In genomic region chr7:17991866-17992648, GRCh38 we compare ENCODE assay signal across 10 cellular contexts. TPM values are rescaled to one million over a fixed set of nuclear protein-coding genes. Genes with fewer than 3 reads are reported as not detected.
DNase-seq lines count a peak whose midpoint lies in the region; ATAC-seq and TF ChIP-seq lines count a peak whose summit lies in the region.
"Had no signal": no experiment of that assay in that cellular context is flagged by ENCODE, and none has a peak within 500 bp of the region (broad histone marks: within the 10 kb centered on the region; RNA-seq: fewer than 3 reads in every experiment).

No MANE protein-coding gene starts in this region.

- H4K20me1 ChIP-seq in Loucy (ENCODE audit: insufficient read depth, low read length, poor library complexity, severe bottlenecking) (no peaks in the 10 kb centered on the region), osteoblast (ENCODE audit: insufficient read depth, low read length) (no peaks in the 10 kb centered on the region)

- H3K27ac ChIP-seq in osteoblast (ENCODE audit: low read depth, low read length): no peak overlapping the region
- H3K27ac ChIP-seq in effector memory CD4-positive, alpha-beta T cell (ENCODE audit: insufficient read depth, low read length, poor library complexity, severe bottlenecking): no peak overlapping the region

- no peak overlapping the region for H3K9ac ChIP-seq in Loucy (ENCODE audit: low read depth, low read length, poor library complexity, severe bottlenecking)

- H3K4me3 ChIP-seq in Loucy (ENCODE audit: low read length, poor library complexity, severe bottlenecking): no peak overlapping the region
- H3K4me3 ChIP-seq in osteoblast (ENCODE audit: insufficient read depth, low read length): no peak overlapping the region
- no peak overlapping the region for H3K4me3 ChIP-seq in effector memory CD4-positive, alpha-beta T cell (ENCODE audit: insufficient read depth, low read depth, low read length, poor library complexity, severe bottlenecking)

- peak; percentile 36 for TF ChIP-seq CTCF in GM10248 (IDR thresholded peaks at IDR 0.05; ENCODE audit: control extremely low read depth, extremely low read depth, low read depth, missing control alignments)
- peak; percentile 53 for TF ChIP-seq CTCF in Loucy (conservative IDR thresholded peaks at IDR 0.05; ENCODE audit: low read length)
- TF ChIP-seq CTCF in brain (conservative IDR thresholded peaks at IDR 0.05): no peak
- TF ChIP-seq CTCF in osteoblast (IDR thresholded peaks at IDR 0.05; ENCODE audit: extremely low read depth, low read depth, low read length): peak; percentile 45
- TF ChIP-seq CTCF in GM20000 (IDR thresholded peaks at IDR 0.05; ENCODE audit: extremely low read depth, missing control alignments): no peak

- H3K4me1 ChIP-seq in Loucy (ENCODE audit: insufficient read depth, low read length, poor library complexity, severe bottlenecking): no peaks in the 10 kb centered on the region
- peaks cover under 1% of the 10 kb centered on the region for H3K4me1 ChIP-seq in osteoblast (ENCODE audit: insufficient read depth, low read length)
- H3K4me1 ChIP-seq in effector memory CD4-positive, alpha-beta T cell (ENCODE audit: control insufficient read depth, insufficient read depth, low read length, poor library complexity, severe bottlenecking): no peaks in the 10 kb centered on the region

- H3K4me2 ChIP-seq in Loucy (ENCODE audit: low read depth, low read length, poor library complexity, severe bottlenecking): no peak overlapping the region
- no peak overlapping the region for H3K4me2 ChIP-seq in osteoblast (ENCODE audit: insufficient read depth, low read length)

- no peaks in the 10 kb centered on the region for H3K9me3 ChIP-seq in Loucy (ENCODE audit: insufficient read depth, low read depth, low read length)
- H3K9me3 ChIP-seq in osteoblast (ENCODE audit: low read depth, low read length): no peaks in the 10 kb centered on the region
- no peaks in the 10 kb centered on the region for H3K9me3 ChIP-seq in effector memory CD4-positive, alpha-beta T cell (ENCODE audit: control insufficient read depth, low read length)

- no peak for ATAC-seq in left lobe of liver

- DNase-seq in GM10248 (ENCODE audit: extremely low spot score) (no peak), osteoblast (ENCODE audit: insufficient read length, low spot score, missing footprints) (no peak), left lobe of liver (ENCODE audit: low spot score) (no peak), GM20000 (ENCODE audit: low spot score) (no peak), NCI-H2196 (lab: John Stamatoyannopoulos, UW; ENCODE audit: unreplicated experiment) (no peak)
- no peak for DNase-seq in effector memory CD4-positive, alpha-beta T cell
- DNase-seq: NCI-H1105 had no signal

- H3K79me2 ChIP-seq in Loucy (ENCODE audit: insufficient read depth, low read length): no peaks in the 10 kb centered on the region
- no peaks in the 10 kb centered on the region for H3K79me2 ChIP-seq in osteoblast (ENCODE audit: insufficient read depth, low read length)

- peaks cover 51% of the 10 kb centered on the region for H3K4me1 Mint-ChIP-seq in brain

- H3K27me3 Mint-ChIP-seq in brain: peaks cover 3% of the 10 kb centered on the region

- H3K27ac Mint-ChIP-seq in brain: peak overlapping the region in 3 of 5 experiments; percentile 28 to 44 (median 41)

- H2AFZ ChIP-seq in Loucy (ENCODE audit: low read length) (0 out of 2 replicates have a peak overlapping the region, but pooled peaks have one; percentile 51), osteoblast (ENCODE audit: low read length) (no peak overlapping the region)

- CTCF ChIA-PET in GM10248 (lab: Yijun Ruan, JAX): interaction anchor here (0.6 to 6.2 kb wide), 6 partner anchors 22 to 310 kb away, joined by 3 to 76 read pairs (median 4); no protein-coding TSS in a partner anchor

- H3F3A ChIP-seq in Loucy (ENCODE audit: low read depth): no peaks in the 10 kb centered on the region

- H3K36me3 ChIP-seq in Loucy (ENCODE audit: insufficient read depth, low read length) (no peaks in the 10 kb centered on the region), osteoblast (ENCODE audit: insufficient read depth, low read length) (no peaks in the 10 kb centered on the region)
- no peaks in the 10 kb centered on the region for H3K36me3 ChIP-seq in effector memory CD4-positive, alpha-beta T cell (ENCODE audit: control insufficient read depth, insufficient read depth, low read length)

- H3K9me2 ChIP-seq in Loucy (replicated peaks; ENCODE audit: low read depth, low read length): no peaks in the 10 kb centered on the region

- POLR2A ChIA-PET in GM10248 (lab: Yijun Ruan, JAX): no interaction called here

- peaks cover 0 to 3% (median 0%) of the 10 kb centered on the region in 5 experiments for H3K9me3 Mint-ChIP-seq in brain

- no peak overlapping the region for H3K4me3 Mint-ChIP-seq in brain

- H3K27me3 ChIP-seq in Loucy (ENCODE audit: insufficient read depth, low read length, poor library complexity, severe bottlenecking) (no peaks in the 10 kb centered on the region), osteoblast (ENCODE audit: insufficient read depth, low read length) (no peaks in the 10 kb centered on the region)
- H3K27me3 ChIP-seq in effector memory CD4-positive, alpha-beta T cell (replicated peaks; ENCODE audit: control insufficient read depth, insufficient read depth, low read length, poor library complexity, severe bottlenecking): no peaks in the 10 kb centered on the region

- no peaks in the 10 kb centered on the region for H3K36me3 Mint-ChIP-seq in brain

RNA-seq across cellular contexts. Expression of gene PRPS1L1, which starts 35.6 kb away (rescaled TPM):
- not detected for polyA plus RNA-seq in brain (ENCODE audit: insufficient read depth, low read depth, low replicate concordance)
- total RNA-seq in osteoblast: not detected in 2 replicates
- total RNA-seq in left lobe of liver: not detected
- polyA plus RNA-seq: neural cell had no signal

RNA-seq across cellular contexts. Expression of gene SNX13, which starts 51.8 kb away (rescaled TPM):
- 5.4 TPM for polyA plus RNA-seq in brain (ENCODE audit: insufficient read depth, low read depth, low replicate concordance)
- total RNA-seq in osteoblast (59.7 and 61.3 TPM in 2 replicates), left lobe of liver (20.5 TPM)

Comparison
In these comparisons a context has a peak if more than half of its experiments do, and no peak if none do; other contexts are left out.
1. CTCF ChIP-seq: peak in GM10248 (single experiment), Loucy (single experiment) and osteoblast (single experiment); none in brain (0 of 2) and GM20000 (single experiment).